Comparison of ENCODE assay signal across 22 cellular contexts in the genomic region with DNA sequence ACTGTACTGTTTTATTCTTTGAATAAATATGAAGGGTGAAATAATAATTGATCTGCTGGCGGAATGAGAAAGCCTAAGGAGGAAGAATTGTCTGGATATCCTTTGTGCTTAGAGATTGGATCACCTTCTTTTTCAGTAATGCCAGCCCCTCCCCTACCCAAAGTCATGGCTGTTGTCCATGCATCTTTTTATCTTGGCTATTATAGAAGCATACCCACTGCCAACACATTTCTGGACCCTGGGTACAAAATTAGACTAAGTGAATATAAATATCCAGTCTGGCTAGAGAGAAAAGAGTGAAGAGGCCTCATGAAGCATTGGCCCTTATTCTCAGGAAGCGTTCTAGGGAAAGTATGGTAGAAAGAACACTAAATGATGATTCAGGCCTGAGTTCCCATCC. TPM values are rescaled to one million over a fixed set of nuclear protein-coding genes. Genes with fewer than 3 reads are reported as not detected.
A peak's percentile ranks its signal among the peaks of the same experiment; 100 is the strongest.
DNase-seq lines count a peak whose midpoint lies in the region; ATAC-seq, FAIRE-seq and TF ChIP-seq lines count a peak whose summit lies in the region.
"Had no signal": no experiment of that assay in that cellular context is flagged by ENCODE, and none has a peak within 500 bp of the region (broad histone marks: within the 10 kb centered on the region; RNA-seq: fewer than 3 reads in every experiment).

No MANE protein-coding gene starts in this region.

- no peak overlapping the region for H3K23ac ChIP-seq in H1 (ENCODE audit: insufficient read length)

- H3K27ac ChIP-seq in RWPE2 (ENCODE audit: poor library complexity, severe bottlenecking) (peak overlapping the region; percentile 91), H1 (ENCODE audit: low read depth, low read length) (no peak overlapping the region), spleen (no peak overlapping the region), MM.1S (ENCODE audit: low read length) (no peak overlapping the region)
- H3K27ac ChIP-seq: A549, prostate gland, SJSA1, uterus, WERI-Rb-1 had no signal

- no peak overlapping the region for H2AK5ac ChIP-seq in H1 (ENCODE audit: low read depth, low read length)

- H3K4me3 Mint-ChIP-seq in activated CD4-positive, alpha-beta memory T cell treated with anti-CD3 and anti-CD28 coated beads for 36 hours, result no peak overlapping the region
- H3K4me3 Mint-ChIP-seq: stimulated activated naive CD8-positive, alpha-beta T cell treated with anti-CD3 and anti-CD28 coated beads, Interleukin-15, Interleukin-2, amounts not matched to agents 100 ng/mL and 50 ng/mL, for 24 hours had no signal

- 80% methylated on average over 2 of the region's 2 CpGs; no CpG with 5 or more reads in 1 of the 2 experiments for WGBS in H1 (ENCODE audit: extremely low coverage in 1 of 2, insufficient coverage in 1 of 2, insufficient read length in 1 of 2, insufficient replicate concordance in 2 of 2, low coverage in 1 of 2, low lambda C conversion rate in 2 of 2, missing lambda C conversion rate in 1 of 2), 2 experiments
- WGBS in spleen, 5 donors, result 92 to 95% (median 93%) methylated on average over 2 of the region's 2 CpGs

- H3K79me1 ChIP-seq in H1 (ENCODE audit: low read depth, low read length), result peaks cover 10% of the 10 kb centered on the region

- H2BK120ac ChIP-seq in H1 (replicated peaks; ENCODE audit: low read depth, low read length), result no peak overlapping the region

- no peaks in the 10 kb centered on the region for H3K9me3 Mint-ChIP-seq in activated CD4-positive, alpha-beta memory T cell treated with anti-CD3 and anti-CD28 coated beads for 36 hours
- H3K9me3 Mint-ChIP-seq: stimulated activated naive CD8-positive, alpha-beta T cell treated with anti-CD3 and anti-CD28 coated beads, Interleukin-15, Interleukin-2, amounts not matched to agents 100 ng/mL and 50 ng/mL, for 24 hours had no signal

- DNase-seq in DMS 273 (lab: John Stamatoyannopoulos, UW; ENCODE audit: unreplicated experiment), result peak; percentile 89
- no peak for DNase-seq in RWPE2 (ENCODE audit: low spot score)
- no peak for DNase-seq in H1 (ENCODE audit: low read depth in 1 of 2, low spot score in 2 of 2)
- DNase-seq in myocyte (ENCODE audit: low read depth), result peak; percentile 14
- DNase-seq in NK-92 treated with Interleukin-12 subunit alpha and Interleukin-12 subunit beta, amount 100 ng/mL, for 24 hours (lab: John Stamatoyannopoulos, UW), result no peak
- no peak for DNase-seq in spleen
- no peak for DNase-seq in activated CD4-positive, alpha-beta memory T cell treated with anti-CD3 and anti-CD28 coated beads for 36 hours
- no peak for DNase-seq in MM.1S
- DNase-seq: activated CD4-positive, alpha-beta T cell treated with anti-CD3 and anti-CD28 coated beads, Interleukin-2, amount 50 U/mL, for 4 hours; activated gamma-delta T cell treated with Interleukin-2 at 50 U/mL for 16 hours; BE2C; effector memory CD4-positive, alpha-beta T cell; NCI-H526 treated with DMSO at 0.1 percent for 48 hours; stimulated activated CD4-positive, alpha-beta T cell treated with anti-CD3 and anti-CD28 coated beads, Interleukin-4, amount 100 ng/mL, for 24 hours; uterus; WERI-Rb-1 had no signal

- H4K91ac ChIP-seq in H1 (replicated peaks; ENCODE audit: insufficient read length, low read length), result no peak overlapping the region

- ATAC-seq in RWPE2 (ENCODE audit: low read depth), result no peak
- ATAC-seq: A549 had no signal

- CTCF ChIA-PET in H1 (lab: Charles Lee; ENCODE audit: partially characterized antibody), result interaction anchor here (1.0 to 8.8 kb wide), 3 partner anchors 32 to 113 kb away, joined by 3 to 38 read pairs (median 4); no protein-coding TSS in a partner anchor
- CTCF ChIA-PET in activated CD4-positive, alpha-beta memory T cell treated with anti-CD3 and anti-CD28 coated beads for 36 hours (lab: Charles Lee), result interaction anchor here (1.4 kb wide), 1 partner anchor 8 kb away, joined by 3 read pairs; no protein-coding TSS in a partner anchor

- TF ChIP-seq EP300 in H1 (IDR thresholded peaks at IDR 0.05; ENCODE audit: borderline replicate concordance in 1 of 2, low read depth in 2 of 2, low read length in 2 of 2), result no peak

- no peak overlapping the region for H3K4me3 ChIP-seq in RWPE2 (ENCODE audit: severe bottlenecking)
- no peak overlapping the region for H3K4me3 ChIP-seq in H1 (ENCODE audit: extremely low read depth in 1 of 4, insufficient read depth in 2 of 4, low read depth in 3 of 4, low read length in 4 of 4)
- H3K4me3 ChIP-seq in spleen, result no peak overlapping the region
- H3K4me3 ChIP-seq in MM.1S (ENCODE audit: low read length), result no peak overlapping the region
- H3K4me3 ChIP-seq: A549, prostate gland, SJSA1, smooth muscle cell, uterus had no signal

- POLR2A ChIA-PET in H1 (lab: Charles Lee; ENCODE audit: partially characterized antibody), result interaction anchor here (1.5 kb wide), 1 partner anchor 28 kb away, joined by 3 read pairs; a partner anchor contains a TSS
- POLR2A ChIA-PET in activated CD4-positive, alpha-beta memory T cell treated with anti-CD3 and anti-CD28 coated beads for 36 hours (lab: Charles Lee), result no interaction called here

- H2BK20ac ChIP-seq in H1 (ENCODE audit: low read length), result no peak overlapping the region

- FAIRE-seq in H1 (lab: Jason Lieb, UNC), result no peak
- FAIRE-seq: A549, GM18507 had no signal

- peak overlapping the region; percentile 21; the same call in 1 of the 2 replicates for H2BK5ac ChIP-seq in H1 (ENCODE audit: low read depth, low read length)

- H3K9me2 ChIP-seq in MM.1S (replicated peaks; ENCODE audit: insufficient read depth, low read length), result no peaks in the 10 kb centered on the region

- H3K27me3 ChIP-seq in RWPE2 (ENCODE audit: insufficient read depth, poor library complexity, severe bottlenecking) (no peaks in the 10 kb centered on the region), H1 (replicated peaks in 1 of 4; ENCODE audit: control insufficient read depth in 3 of 4, extremely low read depth in 1 of 4, insufficient read depth in 3 of 4, low read length in 3 of 4) (no peaks in the 10 kb centered on the region), spleen (replicated peaks in 1 of 7) (no peaks in the 10 kb centered on the region), MM.1S (replicated peaks; ENCODE audit: insufficient read depth, low read length) (no peaks in the 10 kb centered on the region)
- H3K27me3 ChIP-seq: BE2C, SJSA1, uterus had no signal

- TF ChIP-seq POLR2A in H1 (IDR thresholded peaks at IDR 0.05; ENCODE audit: control extremely low read depth in 1 of 2, low read depth in 2 of 2, low read length in 2 of 2), result no peak
- TF ChIP-seq POLR2A in spleen (IDR thresholded peaks at IDR 0.05), result no peak

- H2BK15ac ChIP-seq in H1 (ENCODE audit: low read length), result no peak overlapping the region

- H2BK12ac ChIP-seq in H1 (ENCODE audit: low read depth, low read length), result 0 out of 2 replicates have a peak overlapping the region, but pooled peaks have one; percentile 65

- no peaks in the 10 kb centered on the region for H3F3A ChIP-seq in MM.1S (ENCODE audit: insufficient read depth, low read length)

- H3K4me1 ChIP-seq in RWPE2 (ENCODE audit: insufficient read depth, poor library complexity, severe bottlenecking) (peaks cover 73% of the 10 kb centered on the region), H1 (replicated peaks in 1 of 4; ENCODE audit: control insufficient read depth in 3 of 4, insufficient read depth in 4 of 4, low read length in 3 of 4) (peaks cover 4 to 23% (median 10%) of the 10 kb centered on the region in 4 experiments), spleen (peaks cover 0 to 21% (median 0%) of the 10 kb centered on the region in 6 donors), MM.1S (ENCODE audit: low read length) (no peaks in the 10 kb centered on the region)
- H3K4me1 ChIP-seq: BE2C, SJSA1, uterus had no signal

- H2AFZ ChIP-seq in H1 (ENCODE audit: low read length) (no peak overlapping the region), MM.1S (ENCODE audit: low read length) (no peak overlapping the region)

- no peaks in the 10 kb centered on the region for H3K27me3 Mint-ChIP-seq in activated CD4-positive, alpha-beta memory T cell treated with anti-CD3 and anti-CD28 coated beads for 36 hours
- H3K27me3 Mint-ChIP-seq: stimulated activated naive CD8-positive, alpha-beta T cell treated with anti-CD3 and anti-CD28 coated beads, Interleukin-15, Interleukin-2, amounts not matched to agents 100 ng/mL and 50 ng/mL, for 24 hours had no signal

- no peak overlapping the region for H4K8ac ChIP-seq in H1 (ENCODE audit: extremely low read depth, insufficient read depth, low read length)

- no peak overlapping the region for H3K56ac ChIP-seq in H1 (replicated peaks; ENCODE audit: insufficient read length, low read depth, low read length)

- intact Hi-C loops in spleen (cut with DNase I; ENCODE audit: low total_unique reads), result no loop called here
- intact Hi-C loops in activated CD4-positive, alpha-beta memory T cell treated with anti-CD3 and anti-CD28 coated beads for 36 hours (cut with micrococcal nuclease), result no loop called here

- no peaks in the 10 kb centered on the region for H3K23me2 ChIP-seq in H1 (ENCODE audit: low read depth, low read length)

- no peak overlapping the region for H4K5ac ChIP-seq in H1 (ENCODE audit: insufficient read length, low read depth, low read length)

- H3K36me3 Mint-ChIP-seq in activated CD4-positive, alpha-beta memory T cell treated with anti-CD3 and anti-CD28 coated beads for 36 hours, result no peaks in the 10 kb centered on the region

- H3K4me2 ChIP-seq in H1 (ENCODE audit: insufficient read depth in 1 of 2, low read depth in 2 of 2, low read length in 2 of 2) (0 out of 4 replicates have a peak overlapping the region, but pooled peaks of 1 of the 2 experiments have one; percentile 3), MM.1S (ENCODE audit: low read depth, low read length) (no peak overlapping the region)
- H3K4me2 ChIP-seq: A549 had no signal

- no peaks in the 10 kb centered on the region for H3K4me1 Mint-ChIP-seq in activated CD4-positive, alpha-beta memory T cell treated with anti-CD3 and anti-CD28 coated beads for 36 hours (ENCODE audit: low read depth)

- H3K27ac Mint-ChIP-seq in activated CD4-positive, alpha-beta memory T cell treated with anti-CD3 and anti-CD28 coated beads for 36 hours, result no peak overlapping the region
- H3K27ac Mint-ChIP-seq: stimulated activated naive CD8-positive, alpha-beta T cell treated with anti-CD3 and anti-CD28 coated beads, Interleukin-15, Interleukin-2, amounts not matched to agents 100 ng/mL and 50 ng/mL, for 24 hours had no signal

- H3K4ac ChIP-seq in H1 (replicated peaks; ENCODE audit: insufficient read length, low read depth, low read length), result no peak overlapping the region

- no peak for TF ChIP-seq CTCF in RWPE2 (IDR thresholded peaks at IDR 0.05; ENCODE audit: poor library complexity, severe bottlenecking)
- no peak for TF ChIP-seq CTCF in H1 (IDR thresholded peaks at IDR 0.05; ENCODE audit: control extremely low read depth in 1 of 3, insufficient read depth in 1 of 3, low read depth in 1 of 3, low read length in 3 of 3)
- TF ChIP-seq CTCF in spleen (IDR thresholded peaks at IDR 0.05 in 8 of 11, conservative IDR thresholded peaks at IDR 0.05 in 3 of 11), result no peak
- no peak for TF ChIP-seq CTCF in MM.1S (IDR thresholded peaks at IDR 0.05; ENCODE audit: low read length)

- TF ChIP-seq RAD21 in H1 (IDR thresholded peaks at IDR 0.05 in 1 of 2, conservative IDR thresholded peaks at IDR 0.05 in 1 of 2; ENCODE audit: low read depth in 2 of 2, low read length in 2 of 2), result no peak

- no peak overlapping the region for H3K14ac ChIP-seq in H1 (ENCODE audit: insufficient read length)

- H3K9me3 ChIP-seq in RWPE2 (ENCODE audit: severe bottlenecking), result no peaks in the 10 kb centered on the region
- no peaks in the 10 kb centered on the region for H3K9me3 ChIP-seq in H1 (ENCODE audit: insufficient read depth in 2 of 2, low read depth in 1 of 2, low read length in 1 of 2)
- H3K9me3 ChIP-seq in spleen, result no peaks in the 10 kb centered on the region
- H3K9me3 ChIP-seq in MM.1S (replicated peaks; ENCODE audit: insufficient read depth, low read length), result no peaks in the 10 kb centered on the region
- H3K9me3 ChIP-seq: A549, BE2C, prostate gland, SJSA1, uterus had no signal

- no peak overlapping the region for H3K18ac ChIP-seq in H1 (ENCODE audit: extremely low read depth, low read length)

- H3K9ac ChIP-seq in H1 (replicated peaks in 1 of 4; ENCODE audit: extremely low read depth in 1 of 4, low read depth in 3 of 4, low read length in 3 of 4) (no peak overlapping the region), MM.1S (ENCODE audit: low read length) (no peak overlapping the region)

- H3K79me2 ChIP-seq in H1 (ENCODE audit: control insufficient read depth in 1 of 2, insufficient read depth in 2 of 2, low read length in 2 of 2) (peaks cover 0 to 95% of the 10 kb centered on the region in 2 experiments; a peak in 3 of 4 replicates), MM.1S (ENCODE audit: low read length) (no peaks in the 10 kb centered on the region)

- H4K20me1 ChIP-seq in H1 (replicated peaks in 1 of 2; ENCODE audit: control insufficient read depth in 1 of 2, insufficient read depth in 2 of 2, low read length in 2 of 2) (peaks cover 0 to 4% of the 10 kb centered on the region in 2 experiments), MM.1S (ENCODE audit: insufficient read depth, low read length) (no peaks in the 10 kb centered on the region)

- H3K36me3 ChIP-seq in RWPE2 (ENCODE audit: low read depth), result 0 out of 2 replicates have a peak, but pooled peaks cover 5% of the 10 kb centered on the region
- H3K36me3 ChIP-seq in H1 (ENCODE audit: control insufficient read depth in 2 of 4, insufficient read depth in 4 of 4, low read length in 3 of 4), result no peaks in the 10 kb centered on the region
- no peaks in the 10 kb centered on the region for H3K36me3 ChIP-seq in spleen
- H3K36me3 ChIP-seq in MM.1S (replicated peaks; ENCODE audit: insufficient read depth, low read length), result no peaks in the 10 kb centered on the region
- H3K36me3 ChIP-seq: BE2C, prostate gland, SJSA1, uterus, WERI-Rb-1 had no signal

RNA-seq across cellular contexts. Expression of a gene that starts 28.1 kb away (rescaled TPM):
- 159 and 175 TPM in 2 replicates for total RNA-seq in H1 (2021; fragmentation: NEBNext Ultra II Directional; extraction: Animal tissue kit (Norgen Biotek cat#: 25700))
- polyA plus RNA-seq in H1 (2011; rRNA removed), result 38.6 and 64.5 TPM in 2 replicates
- polyA plus RNA-seq in H1 (2011; cell fraction: cytosol; rRNA removed), result 43.2 TPM
- polyA plus RNA-seq in H1 (2011; cell fraction: nucleus; rRNA removed), result 26.7 TPM
- polyA plus RNA-seq in H1 (2012, experiment 1 of 2), result 54.2 to 73.8 TPM (median 65.5 TPM) in 4 replicates
- polyA plus RNA-seq in H1 (2012, experiment 2 of 2), result 24.0 TPM
- 109 TPM for polyA plus RNA-seq in H1 (2013, experiment 1 of 2)
- 113 TPM for polyA plus RNA-seq in H1 (2013, experiment 2 of 2)
- 75.4 and 132 TPM in 2 replicates for polyA minus RNA-seq in H1 (2011; rRNA and poly(A)+ RNA removed)
- 33.1 TPM for polyA minus RNA-seq in H1 (2011; cell fraction: cytosol; rRNA and poly(A)+ RNA removed)
- 38.6 TPM for polyA minus RNA-seq in H1 (2011; cell fraction: nucleus; rRNA and poly(A)+ RNA removed)
- 12.5 and 15.1 TPM in 2 replicates for total RNA-seq in myocyte
- 38.3 TPM for polyA plus RNA-seq in myocyte (2012)
- total RNA-seq in spleen, result 10 to 100 TPM in 1 of 7 donors, 1 to 10 TPM in 6; 2.2 to 15.1 (median 5.4) TPM
- polyA plus RNA-seq in spleen, result under 1 TPM; 0.46 to 0.91 (median 0.74) TPM
- 10 to 100 TPM; 42.7 to 45.5 TPM for total RNA-seq in activated CD4-positive, alpha-beta memory T cell treated with anti-CD3 and anti-CD28 coated beads for 36 hours

Comparison
In these comparisons a context has a peak if more than half of its experiments do, and no peak if none do; other contexts are left out.
1. DNase-seq: peak in DMS 273 (single experiment) and myocyte (single experiment); none in RWPE2 (single experiment), H1 (0 of 2), NK-92 treated with Interleukin-12 subunit alpha and Interleukin-12 subunit beta, amount 100 ng/mL, for 24 hours (single experiment), spleen (single experiment), activated CD4-positive, alpha-beta memory T cell treated with anti-CD3 and anti-CD28 coated beads for 36 hours (single experiment) and MM.1S (single experiment).